10 cellular contexts compared by ENCODE assay signal in genomic region chr9:34254966-34255825, GRCh38.
A peak's percentile ranks its signal among the peaks of the same experiment; 100 is the strongest.
DNase-seq lines count a peak whose midpoint lies in the region; ATAC-seq, FAIRE-seq and TF ChIP-seq lines count a peak whose summit lies in the region.
"Had no signal": no experiment of that assay in that cellular context is flagged by ENCODE, and none has a peak within 500 bp of the region (broad histone marks: within the 10 kb centered on the region; RNA-seq: fewer than 3 reads in every experiment).

No MANE protein-coding gene starts in this region.

- TF ChIP-seq CTCF in DND-41 (IDR thresholded peaks at IDR 0.05; ENCODE audit: borderline replicate concordance, extremely low read depth, low read length, poor library complexity, severe bottlenecking) = no peak
- no peak for TF ChIP-seq CTCF in sigmoid colon (IDR thresholded peaks at IDR 0.05)

- WGBS in sigmoid colon, 2 donors = 87 to 92% methylated on average over 10 of the region's 10 CpGs

- H3K4me3 ChIP-seq in DND-41 (ENCODE audit: low read depth in 1 of 2, low read length in 2 of 2) (no peak overlapping the region), sigmoid colon (no peak overlapping the region)

- DNase-seq in DND-41 (no peak), RPMI7951 (ENCODE audit: low read depth) (peak; percentile 74), epithelial cell of prostate (ENCODE audit: low read depth, low spot score) (no peak), sigmoid colon (peak; percentile 88), GM12892 (ENCODE audit: insufficient read length) (no peak), sciatic nerve (ENCODE audit: low spot score) (no peak)
- DNase-seq: activated CD4-positive, alpha-beta T cell treated with anti-CD3 and anti-CD28 coated beads, Interleukin-2, amount 50 U/mL, for 48 hours; DMS79 had no signal

- H3K9ac ChIP-seq in DND-41 (ENCODE audit: low read depth, low read length) = no peak overlapping the region

- FAIRE-seq in GM12892 (lab: Jason Lieb, UNC) = no peak

- no peaks in the 10 kb centered on the region for H4K20me1 ChIP-seq in DND-41 (ENCODE audit: insufficient read depth, low read length)

- H3K4me2 ChIP-seq in DND-41 (ENCODE audit: insufficient read depth, low read length) = no peak overlapping the region

- ATAC-seq in DND-41 (ENCODE audit: insufficient read depth, low read depth) (no peak), HG02678 (IDR thresholded peaks at IDR 0.05; ENCODE audit: unreplicated experiment) (no peak), HG02610 (IDR thresholded peaks at IDR 0.05; ENCODE audit: unreplicated experiment) (no peak), sciatic nerve (no peak)

- TF ChIP-seq POLR2A in sigmoid colon (IDR thresholded peaks at IDR 0.05) = no peak
- no peak for TF ChIP-seq POLR2A in GM12892 (IDR thresholded peaks at IDR 0.05; ENCODE audit: low read depth, low read length)

- H3K4me1 ChIP-seq in DND-41 (ENCODE audit: insufficient read depth, low read length) (peaks cover 30% of the 10 kb centered on the region), sigmoid colon (peaks cover 0 to 43% (median 37%) of the 10 kb centered on the region in 4 donors)

- 0 out of 2 replicates have a peak overlapping the region, but pooled peaks have one; percentile 26 for H3K27ac ChIP-seq in DND-41 (ENCODE audit: low read length)
- peak overlapping the region; percentile 93 for H3K27ac ChIP-seq in epithelial cell of prostate
- peak overlapping the region; percentile 63 to 84 (median 78) for H3K27ac ChIP-seq in sigmoid colon

- peaks cover 96% of the 10 kb centered on the region for H3K36me3 ChIP-seq in DND-41 (ENCODE audit: insufficient read depth, low read length)
- peaks cover 12 to 21% (median 16%) of the 10 kb centered on the region in 4 donors for H3K36me3 ChIP-seq in sigmoid colon

- TF ChIP-seq EP300 in sigmoid colon (IDR thresholded peaks at IDR 0.05) = peak in 1 of 4 donors; percentile 9

- H3K27me3 ChIP-seq in DND-41 (ENCODE audit: insufficient read depth, low read length, poor library complexity) = no peaks in the 10 kb centered on the region
- no peaks in the 10 kb centered on the region for H3K27me3 ChIP-seq in sigmoid colon

- H2AFZ ChIP-seq in DND-41 (ENCODE audit: low read depth, low read length) = no peak overlapping the region

- no peaks in the 10 kb centered on the region for H3K79me2 ChIP-seq in DND-41 (ENCODE audit: insufficient read depth, low read length)

- H3K9me3 ChIP-seq in DND-41 (ENCODE audit: insufficient read depth, low read length, severe bottlenecking) = no peaks in the 10 kb centered on the region
- H3K9me3 ChIP-seq in sigmoid colon = no peaks in the 10 kb centered on the region

- intact Hi-C loops in sigmoid colon (cut with DNase I) (loop anchor here (1.0 to 10.0 kb wide), 3 partner anchors 122 to 440 kb away; partner anchors contain the start of genes DCAF12, MYORG and UBE2R2), sciatic nerve (cut with DNase I) (loop anchor here (10.0 kb wide), 1 partner anchor 240 kb away; no protein-coding TSS in a partner anchor)

Comparison
In these comparisons a context has a peak if more than half of its experiments do, and no peak if none do; other contexts are left out.
1. DNase-seq: peak in RPMI7951 (single experiment) and sigmoid colon (single experiment); none in DND-41 (single experiment), epithelial cell of prostate (single experiment), GM12892 (single experiment) and sciatic nerve (single experiment).
2. H3K27ac ChIP-seq: peak in every context shown above with its lines; median percentile 93 in epithelial cell of prostate; 78 in sigmoid colon; 26 in DND-41.